ENCODE assay signal across 1 cellular context in the genomic region with DNA sequence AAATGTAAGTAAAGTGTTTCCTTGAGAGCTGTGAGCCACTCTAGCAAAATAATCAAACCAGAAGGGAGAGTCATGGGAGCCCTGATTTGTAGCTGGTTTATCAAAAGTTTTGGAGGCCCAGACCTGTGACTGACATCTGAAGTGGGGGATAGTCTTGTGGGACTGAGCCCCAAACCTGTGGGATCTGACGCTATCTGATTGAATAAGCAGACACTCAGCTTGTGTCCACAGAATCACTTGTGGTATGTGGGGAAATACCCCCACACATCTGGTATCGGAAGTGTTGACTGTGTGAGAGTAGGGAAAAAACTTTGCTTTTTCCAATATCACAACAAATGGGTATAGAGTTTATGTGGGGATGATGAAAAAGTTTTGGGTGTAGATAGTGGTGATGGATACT.
TF ChIP-seq lines count a peak whose summit lies in the region.

No MANE protein-coding gene starts in this region.

TF ChIP-seq in A549, 52 proteins besides CTCF, POLR2A, EP300 and RAD21 (continued from another document):
- TF ChIP-seq, protein P1, sequence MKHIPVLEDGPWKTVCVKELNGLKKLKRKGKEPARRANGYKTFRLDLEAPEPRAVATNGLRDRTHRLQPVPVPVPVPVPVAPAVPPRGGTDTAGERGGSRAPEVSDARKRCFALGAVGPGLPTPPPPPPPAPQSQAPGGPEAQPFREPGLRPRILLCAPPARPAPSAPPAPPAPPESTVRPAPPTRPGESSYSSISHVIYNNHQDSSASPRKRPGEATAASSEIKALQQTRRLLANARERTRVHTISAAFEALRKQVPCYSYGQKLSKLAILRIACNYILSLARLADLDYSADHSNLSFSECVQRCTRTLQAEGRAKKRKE (CRISPR knock-in tag; IDR thresholded peaks at IDR 0.05; ENCODE audit: low read depth), result no peak
- TF ChIP-seq RCOR1 (IDR thresholded peaks at IDR 0.05; ENCODE audit: low read depth, low read length) (no peak), NR3C1 (IDR thresholded peaks at IDR 0.05) (no peak), HDAC2 (IDR thresholded peaks at IDR 0.05) (no peak), MYC (IDR thresholded peaks at IDR 0.05; ENCODE audit: borderline replicate concordance, low read length) (no peak), KDM1A (IDR thresholded peaks at IDR 0.05; ENCODE audit: low read depth) (no peak), HOXA7 (CRISPR knock-in tag; IDR thresholded peaks at IDR 0.05) (no peak), JUN (IDR thresholded peaks at IDR 0.05) (no peak), HOXB13 (CRISPR knock-in tag; IDR thresholded peaks at IDR 0.05; ENCODE audit: low read depth) (no peak)
- TF ChIP-seq, protein P2, sequence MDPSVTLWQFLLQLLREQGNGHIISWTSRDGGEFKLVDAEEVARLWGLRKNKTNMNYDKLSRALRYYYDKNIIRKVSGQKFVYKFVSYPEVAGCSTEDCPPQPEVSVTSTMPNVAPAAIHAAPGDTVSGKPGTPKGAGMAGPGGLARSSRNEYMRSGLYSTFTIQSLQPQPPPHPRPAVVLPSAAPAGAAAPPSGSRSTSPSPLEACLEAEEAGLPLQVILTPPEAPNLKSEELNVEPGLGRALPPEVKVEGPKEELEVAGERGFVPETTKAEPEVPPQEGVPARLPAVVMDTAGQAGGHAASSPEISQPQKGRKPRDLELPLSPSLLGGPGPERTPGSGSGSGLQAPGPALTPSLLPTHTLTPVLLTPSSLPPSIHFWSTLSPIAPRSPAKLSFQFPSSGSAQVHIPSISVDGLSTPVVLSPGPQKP (IDR thresholded peaks at IDR 0.05; ENCODE audit: low read depth, low read length), result no peak
- TF ChIP-seq, protein P3, sequence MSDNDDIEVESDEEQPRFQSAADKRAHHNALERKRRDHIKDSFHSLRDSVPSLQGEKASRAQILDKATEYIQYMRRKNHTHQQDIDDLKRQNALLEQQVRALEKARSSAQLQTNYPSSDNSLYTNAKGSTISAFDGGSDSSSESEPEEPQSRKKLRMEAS (IDR thresholded peaks at IDR 0.05), result no peak
- TF ChIP-seq, protein P4, sequence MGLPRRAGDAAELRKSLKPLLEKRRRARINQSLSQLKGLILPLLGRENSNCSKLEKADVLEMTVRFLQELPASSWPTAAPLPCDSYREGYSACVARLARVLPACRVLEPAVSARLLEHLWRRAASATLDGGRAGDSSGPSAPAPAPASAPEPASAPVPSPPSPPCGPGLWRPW (IDR thresholded peaks at IDR 0.05), result no peak
